In genomic region chr14:56338674-56339073, GRCh38 we compare ENCODE assay signal across 22 cellular contexts.
"Had no signal": no experiment of that assay in that cellular context is flagged by ENCODE, and none has a peak within 500 bp of the region (broad histone marks: within the 10 kb centered on the region; RNA-seq: fewer than 3 reads in every experiment).

No MANE protein-coding gene starts in this region.

- H3K27ac Mint-ChIP-seq: activated CD8-positive, alpha-beta T cell treated with anti-CD3 and anti-CD28 coated beads for 36 hours; activated naive CD8-positive, alpha-beta T cell treated with anti-CD3 and anti-CD28 coated beads for 36 hours; activated T-helper 17 cell treated with anti-CD3 and anti-CD28 coated beads, Interleukin-2, amount 50 U/mL, for 72 hours had no signal

- DNase-seq: activated CD4-positive, alpha-beta T cell treated with anti-CD3 and anti-CD28 coated beads for 48 hours; activated CD4-positive, CD25-positive, alpha-beta regulatory T cell; activated CD8-positive, alpha-beta T cell treated with anti-CD3 and anti-CD28 coated beads for 36 hours; activated naive CD4-positive, alpha-beta T cell; activated naive CD8-positive, alpha-beta T cell treated with anti-CD3 and anti-CD28 coated beads for 36 hours; activated T-cell treated with anti-CD3 and anti-CD28 coated beads, Interleukin-2, amount 50 U/mL, for 1 hour; amniotic stem cell; effector memory CD4-positive, alpha-beta T cell; esophagus squamous epithelium; kidney; left lung; mammary epithelial cell; mucosa of descending colon; naive B cell; retina; stimulated activated naive CD4-positive, alpha-beta T cell treated with Interleukin-2 at 50 U/mL for 16 hours; transverse colon; uterus had no signal

- H3K27me3 Mint-ChIP-seq: activated CD8-positive, alpha-beta T cell treated with anti-CD3 and anti-CD28 coated beads for 36 hours; activated naive CD8-positive, alpha-beta T cell treated with anti-CD3 and anti-CD28 coated beads for 36 hours; activated T-helper 17 cell treated with anti-CD3 and anti-CD28 coated beads, Interleukin-2, amount 50 U/mL, for 72 hours; dendritic cell treated with granulocyte-macrophage colony-stimulating factor and Interleukin-4, amounts not matched to agents 40 ng/mL and 50 ng/mL, for 4 days; naive B cell had no signal

- ATAC-seq: activated CD8-positive, alpha-beta T cell treated with anti-CD3 and anti-CD28 coated beads for 36 hours; activated T-helper 17 cell treated with anti-CD3 and anti-CD28 coated beads, Interleukin-2, amount 50 U/mL, for 72 hours; left lung; mucosa of descending colon had no signal

- H3K4me1 Mint-ChIP-seq: activated T-helper 17 cell treated with anti-CD3 and anti-CD28 coated beads, Interleukin-2, amount 50 U/mL, for 72 hours had no signal

- H3K27me3 ChIP-seq: cardiac muscle cell, esophagus squamous epithelium, left lung, transverse colon, uterus had no signal

- H3K36me3 ChIP-seq: cardiac muscle cell, esophagus squamous epithelium, left lung, transverse colon, uterus had no signal

- H3K4me3 ChIP-seq: cardiac muscle cell, esophagus squamous epithelium, left lung, mucosa of descending colon, transverse colon, uterus had no signal

- H3K9me3 ChIP-seq: esophagus squamous epithelium, left lung, mucosa of descending colon, transverse colon, uterus had no signal

- H3K9me3 Mint-ChIP-seq: activated CD8-positive, alpha-beta T cell treated with anti-CD3 and anti-CD28 coated beads for 36 hours; activated naive CD8-positive, alpha-beta T cell treated with anti-CD3 and anti-CD28 coated beads for 36 hours; activated T-helper 17 cell treated with anti-CD3 and anti-CD28 coated beads, Interleukin-2, amount 50 U/mL, for 72 hours; dendritic cell treated with granulocyte-macrophage colony-stimulating factor and Interleukin-4, amounts not matched to agents 40 ng/mL and 50 ng/mL, for 4 days; naive B cell; neural crest cell had no signal

- H3K27ac ChIP-seq: cardiac muscle cell, esophagus squamous epithelium, left lung, transverse colon, uterus had no signal

- H3K4me3 Mint-ChIP-seq: activated CD8-positive, alpha-beta T cell treated with anti-CD3 and anti-CD28 coated beads for 36 hours; activated naive CD8-positive, alpha-beta T cell treated with anti-CD3 and anti-CD28 coated beads for 36 hours; activated T-helper 17 cell treated with anti-CD3 and anti-CD28 coated beads, Interleukin-2, amount 50 U/mL, for 72 hours; dendritic cell treated with granulocyte-macrophage colony-stimulating factor and Interleukin-4, amounts not matched to agents 40 ng/mL and 50 ng/mL, for 4 days; naive B cell; neural crest cell had no signal

- H3K36me3 Mint-ChIP-seq: activated naive CD8-positive, alpha-beta T cell treated with anti-CD3 and anti-CD28 coated beads for 36 hours; naive B cell had no signal
